ENCODE assay signal across 31 cellular contexts in the genomic region with DNA sequence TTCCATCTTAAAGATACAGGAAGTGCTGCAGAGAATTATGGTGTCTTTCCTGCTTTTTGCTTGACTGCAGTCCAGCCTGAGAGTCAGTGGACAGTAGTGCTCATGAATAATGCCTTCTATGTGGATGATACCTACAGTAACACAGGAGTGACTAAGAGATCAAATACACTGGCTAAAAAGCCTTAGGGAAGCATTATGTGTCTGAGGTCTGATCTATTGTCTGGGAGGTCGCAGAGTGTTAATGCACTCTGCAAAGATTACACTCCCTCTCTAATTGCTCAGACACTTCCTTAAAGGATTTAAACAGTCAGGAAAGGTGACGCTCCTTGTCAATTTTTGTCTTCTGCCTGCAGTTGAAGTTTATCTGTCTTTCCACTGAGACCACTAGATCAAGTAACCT.
DNase-seq lines count a peak whose midpoint lies in the region; ATAC-seq, FAIRE-seq and TF ChIP-seq lines count a peak whose summit lies in the region.
"Had no signal": no experiment of that assay in that cellular context is flagged by ENCODE, and none has a peak within 500 bp of the region (broad histone marks: within the 10 kb centered on the region; RNA-seq: fewer than 3 reads in every experiment).

No MANE protein-coding gene starts in this region.

- POLR2A ChIA-PET in PC-3 (lab: Charles Lee; ENCODE audit: unreplicated experiment): no interaction called here

- H3K4me1 ChIP-seq in PC-3 (ENCODE audit: insufficient read depth, low read length) (no peaks in the 10 kb centered on the region), rectal smooth muscle tissue (ENCODE audit: control insufficient read depth, insufficient read depth, low read length) (peaks cover 21% of the 10 kb centered on the region)
- H3K4me1 ChIP-seq: pancreas, right atrium auricular region, uterus had no signal

- H3K36me3 ChIP-seq in PC-3 (ENCODE audit: low read depth, low read length) (no peaks in the 10 kb centered on the region), rectal smooth muscle tissue (ENCODE audit: control insufficient read depth, insufficient read depth, low read length) (no peaks in the 10 kb centered on the region)
- H3K36me3 ChIP-seq: pancreas, right atrium auricular region, uterus had no signal

- H4K20me1 ChIP-seq in PC-3 (ENCODE audit: low read length): no peaks in the 10 kb centered on the region

- H2AFZ ChIP-seq in PC-3 (ENCODE audit: low read length): no peak overlapping the region

- H3K9me3 ChIP-seq in PC-3 (ENCODE audit: low read length): no peaks in the 10 kb centered on the region
- H3K9me3 ChIP-seq: lower lobe of right lung, pancreas, uterus had no signal

- H3K27ac ChIP-seq in PC-3 (ENCODE audit: low read length): no peak overlapping the region
- peak overlapping the region; percentile 10 for H3K27ac ChIP-seq in rectal smooth muscle tissue (ENCODE audit: low read depth, low read length)
- H3K27ac ChIP-seq: lower lobe of right lung, pancreas, right atrium auricular region, stomach, uterus had no signal

- H3K9me2 ChIP-seq in PC-3 (replicated peaks; ENCODE audit: low read length): no peaks in the 10 kb centered on the region

- BruUV-seq in PC-3 (replicated peaks; lab: Mats Ljungman, UMichigan): no TSS peak

- H3K27me3 ChIP-seq in PC-3 (ENCODE audit: low read length) (no peaks in the 10 kb centered on the region), rectal smooth muscle tissue (ENCODE audit: control insufficient read depth, insufficient read depth, low read length) (no peaks in the 10 kb centered on the region)
- H3K27me3 ChIP-seq: pancreas, right atrium auricular region, spleen, stomach, uterus had no signal

- ATAC-seq in PC-3: no peak
- no peak for ATAC-seq in Right ventricle myocardium inferior
- no peak for ATAC-seq in sciatic nerve
- ATAC-seq: activated CD8-positive, alpha-beta memory T cell treated with anti-CD3 and anti-CD28 coated beads, Interleukin-2, amount 10 ng/mL, durations not matched to agents 7 days and 5 days; activated T-cell treated with anti-CD3 and anti-CD28 coated beads, Interleukin-2, amount 50 U/mL, for 4 hours; HepG2; lower lobe of right lung; naive thymus-derived CD8-positive, alpha-beta T cell; pancreas had no signal

- intact Hi-C loops in PC-3 (cut with micrococcal nuclease): no loop called here
- intact Hi-C loops in Right ventricle myocardium inferior (cut with DNase I): no loop called here
- intact Hi-C loops in sciatic nerve (cut with DNase I): no loop called here

- H3K4me2 ChIP-seq in PC-3 (ENCODE audit: low read length): no peak overlapping the region

- no peaks in the 10 kb centered on the region for H3F3A ChIP-seq in PC-3 (ENCODE audit: low read length, unreplicated experiment)

- peak; percentile 5 for FAIRE-seq in islet of Langerhans (lab: Jason Lieb, UNC)
- FAIRE-seq: HepG2, keratinocyte, pancreas had no signal

- H3K4me3 ChIP-seq in PC-3 (ENCODE audit: low read length): no peak overlapping the region
- H3K4me3 ChIP-seq in rectal smooth muscle tissue (ENCODE audit: low read length): no peak overlapping the region
- H3K4me3 ChIP-seq: lower lobe of right lung, pancreas, right atrium auricular region, spleen, stomach, uterus had no signal

- peak in 2 of 3 experiments; percentile 31 to 73 for DNase-seq in NCI-H1417 (lab: John Stamatoyannopoulos, UW)
- no peak for DNase-seq in NCI-H1417 treated with DMSO at 0.1 percent for 48 hours (lab: John Stamatoyannopoulos, UW)
- peak; percentile 18 for DNase-seq in PC-3
- DNase-seq in Right ventricle myocardium inferior (ENCODE audit: missing footprints): no peak
- no peak for DNase-seq in sciatic nerve (ENCODE audit: low spot score)
- DNase-seq in NCI-H2029 (lab: John Stamatoyannopoulos, UW): no peak
- DNase-seq: 8988T; activated CD4-positive, alpha-beta T cell treated with anti-CD3 and anti-CD28 coated beads, Interleukin-2, amount 50 U/mL, for 4 hours; activated CD4-positive, CD25-positive, alpha-beta regulatory T cell; activated CD8-positive, alpha-beta memory T cell treated with anti-CD3 and anti-CD28 coated beads, Interleukin-2, amount 10 ng/mL, durations not matched to agents 7 days and 5 days; activated gamma-delta T cell treated with Interleukin-2 at 50 U/mL for 16 hours; activated naive CD8-positive, alpha-beta T cell treated with anti-CD3 and anti-CD28 coated beads, Interleukin-2, amount 10 ng/mL, durations not matched to agents 7 days and 5 days; activated T-cell treated with anti-CD3 and anti-CD28 coated beads, Interleukin-2, amount 50 U/mL, for 4 hours; aorta; C1 segment of cervical spinal cord; DMS53; HCEC 1CT; Karpas-422; lower lobe of right lung; naive thymus-derived CD8-positive, alpha-beta T cell; NCI-H1694; pancreas; RPMI8226; spleen; stomach; uterus had no signal

- TF ChIP-seq CTCF in PC-3 (conservative IDR thresholded peaks at IDR 0.05; ENCODE audit: low read depth, low read length): no peak

- H3K9ac ChIP-seq in PC-3 (ENCODE audit: low read length) (no peak overlapping the region), rectal smooth muscle tissue (ENCODE audit: low read length) (no peak overlapping the region)

- no peaks in the 10 kb centered on the region for H3K79me2 ChIP-seq in PC-3 (ENCODE audit: low read length)

- CTCF ChIA-PET in PC-3 (lab: Charles Lee): no interaction called here

Comparison
In these comparisons a context has a peak if more than half of its experiments do, and no peak if none do; other contexts are left out.
1. DNase-seq: peak in NCI-H1417 (2 of 3) and PC-3 (single experiment); none in NCI-H1417 treated with DMSO at 0.1 percent for 48 hours (single experiment), Right ventricle myocardium inferior (single experiment), sciatic nerve (single experiment) and NCI-H2029 (single experiment).